Comparison of ENCODE assay signal across 8 cellular contexts in the genomic region with DNA sequence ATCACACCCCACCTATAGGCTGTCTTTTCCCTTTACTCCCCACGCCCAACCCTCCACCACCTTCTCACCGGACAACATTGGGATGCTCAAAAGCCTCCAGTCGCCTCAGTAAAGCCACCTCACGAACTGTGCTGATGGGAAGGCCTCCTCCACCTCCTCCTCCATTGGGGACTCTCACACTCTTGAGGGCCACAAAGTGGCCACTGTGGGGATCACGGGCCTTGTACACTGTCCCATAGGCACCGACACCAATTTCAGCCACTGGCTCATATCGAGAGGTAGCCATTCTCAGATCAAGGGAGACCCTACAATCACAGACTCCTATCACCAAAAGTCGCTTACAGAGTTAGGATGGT. TPM values are rescaled to one million over a fixed set of nuclear protein-coding genes. Genes with fewer than 3 reads are reported as not detected.
DNase-seq lines count a peak whose midpoint lies in the region; ATAC-seq and TF ChIP-seq lines count a peak whose summit lies in the region.

No MANE protein-coding gene starts in this region.

- peaks cover 42 to 57% (median 55%) of the 10 kb centered on the region in 3 donors for H3K4me1 Mint-ChIP-seq in CD8-positive, alpha-beta memory T cell
- H3K4me1 Mint-ChIP-seq in endodermal cell = peaks cover 34% of the 10 kb centered on the region

- H3K27ac Mint-ChIP-seq in CD8-positive, alpha-beta memory T cell = peak overlapping the region; percentile 93 to 100 (median 96)
- peak overlapping the region; percentile 98 for H3K27ac Mint-ChIP-seq in endodermal cell

- intact Hi-C loops in OCI-LY7 (cut with micrococcal nuclease; ENCODE audit: unreplicated experiment) = loop anchor here (5.0 kb wide), 2 partner anchors 229 to 509 kb away; a partner anchor contains a TSS

- peak overlapping the region; percentile 89 for H3K4me2 ChIP-seq in OCI-LY7 (ENCODE audit: low read length)

- DNase-seq in CD8-positive, alpha-beta memory T cell = no peak
- no peak for DNase-seq in OCI-LY7 (ENCODE audit: low spot score)
- DNase-seq in endodermal cell = no peak
- no peak for DNase-seq in NCI-H187 (lab: John Stamatoyannopoulos, UW)
- DNase-seq in stimulated activated naive CD4-positive, alpha-beta T cell (lab: John Stamatoyannopoulos, UW) = no peak

- POLR2A ChIA-PET in CD8-positive, alpha-beta memory T cell (lab: Charles Lee) = interaction anchor here (0.8 to 1.1 kb wide), 2 partner anchors 10 to 663 kb away, joined by 3 to 6 read pairs; no protein-coding TSS in a partner anchor
- POLR2A ChIA-PET in OCI-LY7 (lab: Charles Lee) = interaction anchor here (0.7 to 1.2 kb wide), 2 partner anchors 10 to 99 kb away, joined by 3 to 4 read pairs; no protein-coding TSS in a partner anchor

- no peaks in the 10 kb centered on the region for H3K9me3 Mint-ChIP-seq in CD8-positive, alpha-beta memory T cell
- no peaks in the 10 kb centered on the region for H3K9me3 Mint-ChIP-seq in endodermal cell

- no TSS peak for BruUV-seq in OCI-LY7 (replicated peaks; lab: Mats Ljungman, UMichigan)

- TF ChIP-seq CTCF in OCI-LY7 (conservative IDR thresholded peaks at IDR 0.05; ENCODE audit: low read length) = no peak
- TF ChIP-seq CTCF in endodermal cell (conservative IDR thresholded peaks at IDR 0.05) = no peak
- TF ChIP-seq CTCF in neutrophil (IDR thresholded peaks at IDR 0.05) = no peak

- no peaks in the 10 kb centered on the region for H4K20me1 ChIP-seq in OCI-LY7 (ENCODE audit: insufficient read depth, low read length)

- H3K9me3 ChIP-seq in CD8-positive, alpha-beta memory T cell (ENCODE audit: low read length) = no peaks in the 10 kb centered on the region
- H3K9me3 ChIP-seq in OCI-LY7 (ENCODE audit: low read length) (no peaks in the 10 kb centered on the region), endodermal cell (ENCODE audit: control insufficient read depth, low read length) (no peaks in the 10 kb centered on the region), neutrophil (no peaks in the 10 kb centered on the region)

- WGBS in endodermal cell (ENCODE audit: insufficient coverage in 1 of 2, insufficient read length in 1 of 2), 2 experiments = 13 to 20% methylated on average over 4 to 8 of the region's 8 CpGs

- peaks cover 43% of the 10 kb centered on the region for H3K4me1 ChIP-seq in CD8-positive, alpha-beta memory T cell (ENCODE audit: insufficient read depth, low read length)
- peaks cover 34% of the 10 kb centered on the region for H3K4me1 ChIP-seq in OCI-LY7 (ENCODE audit: insufficient read depth, low read length, poor library complexity, severe bottlenecking)
- H3K4me1 ChIP-seq in endodermal cell (ENCODE audit: control insufficient read depth, insufficient read depth, low read length) = peaks cover 5% of the 10 kb centered on the region
- H3K4me1 ChIP-seq in neutrophil (ENCODE audit: control insufficient read depth in 1 of 2, insufficient read depth in 1 of 2, low read depth in 1 of 2, low read length in 1 of 2) = peaks cover 30 to 36% of the 10 kb centered on the region in 2 experiments

- H2AFZ ChIP-seq in OCI-LY7 (ENCODE audit: low read length) = no peak overlapping the region; the same call in 1 of the 2 replicates

- peaks cover 19% of the 10 kb centered on the region for H3K36me3 ChIP-seq in CD8-positive, alpha-beta memory T cell (ENCODE audit: insufficient read depth, low read length)
- H3K36me3 ChIP-seq in OCI-LY7 (ENCODE audit: insufficient read depth, low read length) = peaks cover 50% of the 10 kb centered on the region
- peaks cover 46% of the 10 kb centered on the region for H3K36me3 ChIP-seq in endodermal cell (ENCODE audit: control insufficient read depth, insufficient read depth, low read length)
- H3K36me3 ChIP-seq in neutrophil = no peaks in the 10 kb centered on the region

- peak overlapping the region; percentile 86 for H3K27ac ChIP-seq in CD8-positive, alpha-beta memory T cell (ENCODE audit: low read depth, low read length)
- peak overlapping the region; percentile 42 for H3K27ac ChIP-seq in OCI-LY7 (ENCODE audit: low read depth, low read length, poor library complexity, severe bottlenecking)
- H3K27ac ChIP-seq in endodermal cell (ENCODE audit: low read depth, low read length) = no peak overlapping the region
- H3K27ac ChIP-seq in neutrophil = no peak overlapping the region

- H3K27me3 Mint-ChIP-seq in CD8-positive, alpha-beta memory T cell = peaks cover 0 to 2% of the 10 kb centered on the region in 2 donors
- peaks cover 26% of the 10 kb centered on the region for H3K27me3 Mint-ChIP-seq in endodermal cell (ENCODE audit: insufficient read depth)

- H3K9me2 ChIP-seq in OCI-LY7 (ENCODE audit: insufficient read depth, low read length) = no peaks in the 10 kb centered on the region

- H3K79me2 ChIP-seq in OCI-LY7 (ENCODE audit: insufficient read depth, low read depth, low read length) = peaks cover 32% of the 10 kb centered on the region

- peak overlapping the region; percentile 92 for H3K4me3 ChIP-seq in CD8-positive, alpha-beta memory T cell (ENCODE audit: low read length)
- H3K4me3 ChIP-seq in OCI-LY7 (ENCODE audit: low read depth, low read length, poor library complexity, severe bottlenecking) (peak overlapping the region; percentile 92), endodermal cell (ENCODE audit: low read length) (peak overlapping the region; percentile 98), neutrophil (ENCODE audit: low read depth in 1 of 2, low read length in 1 of 2) (peak overlapping the region; percentile 64 to 78)

- peaks cover 0 to 50% (median 7%) of the 10 kb centered on the region in 3 donors for H3K36me3 Mint-ChIP-seq in CD8-positive, alpha-beta memory T cell
- H3K36me3 Mint-ChIP-seq in endodermal cell (ENCODE audit: low read depth) = peaks cover 46% of the 10 kb centered on the region

- peak overlapping the region; percentile 97 for H3K9ac ChIP-seq in endodermal cell (ENCODE audit: extremely low read depth, low read length, poor library complexity, severe bottlenecking)

- H3K27me3 ChIP-seq in CD8-positive, alpha-beta memory T cell (ENCODE audit: insufficient read depth, low read length, poor library complexity, severe bottlenecking) = no peaks in the 10 kb centered on the region
- peaks cover 20% of the 10 kb centered on the region for H3K27me3 ChIP-seq in endodermal cell (ENCODE audit: control insufficient read depth, insufficient read depth, low read length, poor library complexity, severe bottlenecking)
- H3K27me3 ChIP-seq in neutrophil = peaks cover 40% of the 10 kb centered on the region

- peak overlapping the region; percentile 86 to 96 (median 91) for H3K4me3 Mint-ChIP-seq in CD8-positive, alpha-beta memory T cell
- peak overlapping the region; percentile 96 for H3K4me3 Mint-ChIP-seq in endodermal cell

- CTCF ChIA-PET in CD8-positive, alpha-beta memory T cell (lab: Charles Lee) = interaction anchor here (1.2 to 1.8 kb wide), 3 partner anchors 8 to 11 kb away, joined by 4 to 9 read pairs (median 8); no protein-coding TSS in a partner anchor
- CTCF ChIA-PET in OCI-LY7 (lab: Charles Lee; ENCODE audit: unreplicated experiment) = interaction anchor here (0.5 kb wide), 1 partner anchor 190 kb away, joined by 4 read pairs; no protein-coding TSS in a partner anchor

- no peak for ATAC-seq in GM18868 (IDR thresholded peaks at IDR 0.05; ENCODE audit: unreplicated experiment)
- ATAC-seq in GM19324 (IDR thresholded peaks at IDR 0.05; ENCODE audit: low FRiP score, unreplicated experiment) = no peak

RNA-seq across cellular contexts. Expression of a gene that starts 0.7 kb away (rescaled TPM):
- total RNA-seq in CD8-positive, alpha-beta memory T cell = 100 to 1,000 TPM; 268 to 304 TPM
- polyA plus RNA-seq in CD8-positive, alpha-beta memory T cell = 76.0 TPM
- total RNA-seq in OCI-LY7 (2014; rRNA removed; shearing (Covaris generic)) = 272 and 280 TPM in 2 replicates
- total RNA-seq in OCI-LY7 (2022) (172 and 192 TPM in 2 replicates), endodermal cell (100 to 1,000 TPM; 144 to 186 TPM)
- polyA plus RNA-seq in endodermal cell (2013, experiment 1 of 2) = 157 TPM
- polyA plus RNA-seq in endodermal cell (2013, experiment 2 of 2) = 137 TPM

RNA-seq across cellular contexts. Expression of a gene that starts 3.5 kb away (rescaled TPM):
- total RNA-seq in CD8-positive, alpha-beta memory T cell = 10 to 100 TPM; 26.3 to 27.2 TPM
- 5.7 TPM for polyA plus RNA-seq in CD8-positive, alpha-beta memory T cell
- total RNA-seq in OCI-LY7 (2014; rRNA removed; shearing (Covaris generic)) = 29.3 and 29.4 TPM in 2 replicates
- total RNA-seq in OCI-LY7 (2022) = 46.2 and 47.7 TPM in 2 replicates
- total RNA-seq in endodermal cell = 10 to 100 TPM; 13.6 to 15.8 TPM
- polyA plus RNA-seq in endodermal cell (2013, experiment 1 of 2) = 10.2 TPM
- 7.9 TPM for polyA plus RNA-seq in endodermal cell (2013, experiment 2 of 2)

RNA-seq across cellular contexts. Expression of a gene that starts 6.6 kb away (rescaled TPM):
- total RNA-seq in CD8-positive, alpha-beta memory T cell = 10 to 100 TPM; 12.0 to 13.0 TPM
- polyA plus RNA-seq in CD8-positive, alpha-beta memory T cell = 46.9 TPM
- 0.80 and 2.4 TPM in 2 replicates for total RNA-seq in OCI-LY7 (2014; rRNA removed; shearing (Covaris generic))
- total RNA-seq in OCI-LY7 (2022) = 6.3 and 6.4 TPM in 2 replicates
- total RNA-seq in endodermal cell = 10 to 100 TPM; 21.7 to 27.8 TPM
- 36.0 TPM for polyA plus RNA-seq in endodermal cell (2013, experiment 1 of 2)
- polyA plus RNA-seq in endodermal cell (2013, experiment 2 of 2) = 29.0 TPM

RNA-seq across cellular contexts. Expression of a gene that starts 12.9 kb away (rescaled TPM):
- total RNA-seq in CD8-positive, alpha-beta memory T cell = 10 to 100 TPM; 29.9 to 31.7 TPM
- polyA plus RNA-seq in CD8-positive, alpha-beta memory T cell = 6.4 TPM
- 10.7 and 14.8 TPM in 2 replicates for total RNA-seq in OCI-LY7 (2014; rRNA removed; shearing (Covaris generic))
- total RNA-seq in OCI-LY7 (2022) (26.5 and 28.8 TPM in 2 replicates), endodermal cell (under 1 TPM in 1 of 2 donors, not detected in 1; 0.44 TPM)
- polyA plus RNA-seq in endodermal cell (2013, experiment 1 of 2) = 4.9 TPM
- polyA plus RNA-seq in endodermal cell (2013, experiment 2 of 2) = 3.9 TPM

RNA-seq across cellular contexts. Expression of a gene that starts 15.5 kb away (rescaled TPM):
- total RNA-seq in CD8-positive, alpha-beta memory T cell = 1 to 10 TPM; 7.2 to 7.4 TPM
- polyA plus RNA-seq in CD8-positive, alpha-beta memory T cell = 0.52 TPM
- total RNA-seq in OCI-LY7 (2014; rRNA removed; shearing (Covaris generic)) = 6.5 and 7.1 TPM in 2 replicates
- 6.6 and 6.9 TPM in 2 replicates for total RNA-seq in OCI-LY7 (2022)
- 1 to 10 TPM; 2.4 to 3.1 TPM for total RNA-seq in endodermal cell
- 0.57 TPM for polyA plus RNA-seq in endodermal cell (2013, experiment 1 of 2)
- 0.58 TPM for polyA plus RNA-seq in endodermal cell (2013, experiment 2 of 2)

Comparison
In these comparisons a context has a peak if more than half of its experiments do, and no peak if none do; other contexts are left out.
1. H3K27ac ChIP-seq: peak in CD8-positive, alpha-beta memory T cell (single experiment) and OCI-LY7 (single experiment); none in endodermal cell (single experiment) and neutrophil (single experiment).
2. Peak in every context shown above with its lines, with median percentiles within 50 percentile points of each other: H3K4me3 ChIP-seq.